In the genomic region with DNA sequence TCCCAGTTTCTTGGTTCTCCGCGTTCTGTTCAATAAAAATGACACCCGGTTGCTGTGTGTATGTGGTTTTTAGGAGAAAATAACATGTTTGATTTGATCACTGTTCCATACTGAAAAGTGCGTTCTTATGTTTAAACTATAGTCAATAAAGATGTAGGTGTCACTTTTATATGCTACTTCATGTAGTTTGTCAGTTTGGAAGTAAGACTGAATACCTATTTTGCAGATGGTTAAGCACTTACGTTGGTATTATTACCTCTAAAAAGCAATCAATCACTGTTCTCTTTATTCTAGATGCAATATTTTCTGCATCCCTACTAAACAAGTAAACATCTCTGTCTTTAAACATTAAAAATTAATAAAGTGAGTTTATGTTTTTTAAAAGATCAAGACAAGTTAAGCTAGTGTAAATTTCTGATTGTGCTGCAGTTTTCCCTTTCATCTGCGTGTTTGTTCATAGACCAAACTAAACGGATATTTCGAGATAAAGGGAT, we compare ENCODE assay signal across 8 cellular contexts. TPM values are rescaled to one million over a fixed set of nuclear protein-coding genes. Genes with fewer than 3 reads are reported as not detected.
DNase-seq lines count a peak whose midpoint lies in the region; ATAC-seq, FAIRE-seq and TF ChIP-seq lines count a peak whose summit lies in the region.

No MANE protein-coding gene starts in this region.

- ATAC-seq in HG02973 (IDR thresholded peaks at IDR 0.05; ENCODE audit: unreplicated experiment) (no peak), GM21528 (IDR thresholded peaks at IDR 0.05; ENCODE audit: low FRiP score, unreplicated experiment) (no peak)

- DNase-seq in BJ (ENCODE audit: low read depth) (no peak), bronchial epithelial cell (ENCODE audit: low read depth) (no peak), activated gamma-delta T cell (lab: John Stamatoyannopoulos, UW) (no peak), D721Med (ENCODE audit: insufficient read length, low spot score) (no peak)

- H3K4me1 ChIP-seq in HUES64 (ENCODE audit: insufficient read depth, low read length) (0 out of 2 replicates have a peak, but pooled peaks cover 3% of the 10 kb centered on the region), muscle layer of duodenum (ENCODE audit: control insufficient read depth in 1 of 2, insufficient read depth in 2 of 2, low read length in 2 of 2) (peaks cover 3 to 8% of the 10 kb centered on the region in 2 donors)

- H3K27ac ChIP-seq in HUES64 (ENCODE audit: low read depth, low read length) (peak overlapping the region; percentile 97), muscle layer of duodenum (ENCODE audit: low read length) (no peak overlapping the region)

- no peak for TF ChIP-seq CTCF in BJ (IDR thresholded peaks at IDR 0.05; ENCODE audit: insufficient read depth, low read depth, low read length)
- no peak for TF ChIP-seq CTCF in bronchial epithelial cell (IDR thresholded peaks at IDR 0.05; ENCODE audit: insufficient read depth, low read length, severe bottlenecking)
- TF ChIP-seq CTCF in D721Med (IDR thresholded peaks at IDR 0.05; ENCODE audit: insufficient read depth, missing control alignments) = no peak

- WGBS in HUES64 = 3% methylated on average over 7 of the region's 8 CpGs

- H3K27me3 ChIP-seq in BJ (ENCODE audit: control insufficient read depth, insufficient read depth, low read length) (no peaks in the 10 kb centered on the region), HUES64 (ENCODE audit: insufficient read depth, low read length) (no peaks in the 10 kb centered on the region), bronchial epithelial cell (ENCODE audit: control insufficient read depth, insufficient read depth, low read length) (no peaks in the 10 kb centered on the region), muscle layer of duodenum (ENCODE audit: low read depth, low read length) (no peaks in the 10 kb centered on the region)

- no peak for FAIRE-seq in bronchial epithelial cell (lab: Jason Lieb, UNC)
- no peak for FAIRE-seq in D721Med (lab: Jason Lieb, UNC)

- H3K4me3 ChIP-seq in BJ (ENCODE audit: low read depth, low read length) (peak overlapping the region; percentile 86), HUES64 (ENCODE audit: low read length) (peak overlapping the region; percentile 98), bronchial epithelial cell (ENCODE audit: low read depth, low read length) (peak overlapping the region; percentile 90), muscle layer of duodenum (ENCODE audit: low read depth in 1 of 2, low read length in 2 of 2) (peak overlapping the region; percentile 95 to 99)

- H3K36me3 ChIP-seq in BJ (ENCODE audit: control insufficient read depth, insufficient read depth, low read length) (no peaks in the 10 kb centered on the region), HUES64 (ENCODE audit: insufficient read depth, low read length) (0 out of 2 replicates have a peak, but pooled peaks cover 4% of the 10 kb centered on the region), bronchial epithelial cell (ENCODE audit: control insufficient read depth, insufficient read depth, low read length) (no peaks in the 10 kb centered on the region), muscle layer of duodenum (ENCODE audit: control insufficient read depth in 1 of 2, insufficient read depth in 2 of 2, low read length in 2 of 2) (no peaks in the 10 kb centered on the region)

- POLR2A ChIA-PET in BJ (lab: Charles Lee) = no interaction called here

- peak overlapping the region; percentile 89 for H3K9ac ChIP-seq in HUES64 (ENCODE audit: low read depth, low read length)

- CTCF ChIA-PET in BJ (lab: Yijun Ruan, JAX) = no interaction called here

- H3K9me3 ChIP-seq in HUES64 (ENCODE audit: insufficient read depth, low read depth, low read length) (no peaks in the 10 kb centered on the region), muscle layer of duodenum (ENCODE audit: control insufficient read depth in 1 of 2, low read length in 2 of 2) (no peaks in the 10 kb centered on the region)

RNA-seq across cellular contexts. Expression of a gene that starts 0.7 kb away (rescaled TPM):
- 4.3 and 9.2 TPM in 2 replicates for polyA plus RNA-seq in BJ (2011; rRNA removed)
- polyA minus RNA-seq in BJ (2011; rRNA and poly(A)+ RNA removed) = 3.3 and 5.6 TPM in 2 replicates
- 49.9 TPM for polyA plus RNA-seq in HUES64 (2013, experiment 1 of 2)
- polyA plus RNA-seq in HUES64 (2013, experiment 2 of 2) = 57.3 TPM
- 1.1 and 1.3 TPM in 2 replicates for total RNA-seq in bronchial epithelial cell

RNA-seq across cellular contexts. Expression of a gene that starts 19.7 kb away (rescaled TPM):
- polyA plus RNA-seq in BJ (2011; rRNA removed) = 15.1 and 30.7 TPM in 2 replicates
- 19.5 and 22.6 TPM in 2 replicates for polyA minus RNA-seq in BJ (2011; rRNA and poly(A)+ RNA removed)
- 27.0 TPM for polyA plus RNA-seq in HUES64 (2013, experiment 1 of 2)
- 25.2 TPM for polyA plus RNA-seq in HUES64 (2013, experiment 2 of 2)
- 15.3 and 23.3 TPM in 2 replicates for total RNA-seq in bronchial epithelial cell
